In the genomic region with DNA sequence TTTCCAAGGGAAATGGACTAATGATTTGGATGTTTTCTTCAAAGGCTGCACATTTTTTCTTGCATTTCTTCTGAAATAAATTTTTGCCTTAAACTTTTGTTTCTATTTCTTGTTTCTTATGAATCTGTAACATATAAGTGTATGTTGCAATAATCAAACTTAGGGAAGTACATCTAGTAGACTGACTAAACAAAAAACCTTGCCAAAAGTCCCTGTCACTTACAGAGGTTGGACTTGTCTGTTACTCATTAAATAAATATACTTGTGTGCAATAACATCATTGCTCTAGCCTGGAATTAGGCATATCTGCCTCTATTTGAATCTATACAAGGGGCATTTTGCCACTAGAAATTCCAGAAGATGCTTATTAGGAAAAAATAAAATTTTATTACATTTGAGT, we compare ENCODE assay signal across 22 cellular contexts. TPM values are rescaled to one million over a fixed set of nuclear protein-coding genes. Genes with fewer than 3 reads are reported as not detected.
DNase-seq lines count a peak whose midpoint lies in the region; ATAC-seq and TF ChIP-seq lines count a peak whose summit lies in the region.
"Had no signal": no experiment of that assay in that cellular context is flagged by ENCODE, and none has a peak within 500 bp of the region (broad histone marks: within the 10 kb centered on the region; RNA-seq: fewer than 3 reads in every experiment).

No MANE protein-coding gene starts in this region.

- H2AFZ ChIP-seq in PC-3 (ENCODE audit: low read length), result no peak overlapping the region

- H3K4me3 ChIP-seq in PC-3 (ENCODE audit: low read length) (no peak overlapping the region), mucosa of descending colon (no peak overlapping the region)
- H3K4me3 ChIP-seq: BLaER1, cardiac muscle cell, left ventricle myocardium inferior had no signal

- H3K4me1 ChIP-seq in PC-3 (ENCODE audit: insufficient read depth, low read length) (peaks cover 25% of the 10 kb centered on the region), mucosa of descending colon (ENCODE audit: low read depth) (no peaks in the 10 kb centered on the region)
- H3K4me1 ChIP-seq: BLaER1, foreskin keratinocyte, left ventricle myocardium inferior had no signal

- BruUV-seq in PC-3 (replicated peaks; lab: Mats Ljungman, UMichigan), result no TSS peak

- no peaks in the 10 kb centered on the region; the same call in 1 of the 2 replicates for H3K9me2 ChIP-seq in PC-3 (replicated peaks; ENCODE audit: low read length)

- H3K36me3 ChIP-seq in PC-3 (ENCODE audit: low read depth, low read length), result no peaks in the 10 kb centered on the region
- no peaks in the 10 kb centered on the region for H3K36me3 ChIP-seq in mucosa of descending colon (ENCODE audit: low read depth)
- H3K36me3 ChIP-seq: BLaER1, cardiac muscle cell, WERI-Rb-1 had no signal

- peak overlapping the region; percentile 71 for H3K27ac ChIP-seq in PC-3 (ENCODE audit: low read length)
- H3K27ac ChIP-seq: BLaER1, cardiac muscle cell, foreskin keratinocyte, left ventricle myocardium inferior, WERI-Rb-1 had no signal

- TF ChIP-seq CTCF in PC-3 (conservative IDR thresholded peaks at IDR 0.05; ENCODE audit: low read depth, low read length) (no peak), mucosa of descending colon (IDR thresholded peaks at IDR 0.05) (no peak)

- CTCF ChIA-PET in PC-3 (lab: Charles Lee), result interaction anchor here (0.6 kb wide), 1 partner anchor 352 kb away, joined by 3 read pairs; no protein-coding TSS in a partner anchor

- H4K20me1 ChIP-seq in PC-3 (ENCODE audit: low read length), result no peaks in the 10 kb centered on the region
- H4K20me1 ChIP-seq: BLaER1 had no signal

- peaks cover 8% of the 10 kb centered on the region for H3F3A ChIP-seq in PC-3 (ENCODE audit: low read length, unreplicated experiment)

- POLR2A ChIA-PET in PC-3 (lab: Charles Lee; ENCODE audit: unreplicated experiment), result no interaction called here

- H3K9me3 ChIP-seq in PC-3 (ENCODE audit: low read length) (no peaks in the 10 kb centered on the region), mucosa of descending colon (no peaks in the 10 kb centered on the region)
- H3K9me3 ChIP-seq: BLaER1, left ventricle myocardium inferior had no signal

- peak; percentile 98 for ATAC-seq in PC-3
- peak; percentile 84 for ATAC-seq in mucosa of descending colon
- ATAC-seq: activated naive CD4-positive, alpha-beta T cell treated with anti-CD3 and anti-CD28 coated beads, Interleukin-2, amount 50 U/mL, for 72 hours; foreskin keratinocyte had no signal

- H3K4me2 ChIP-seq in PC-3 (ENCODE audit: low read length), result peak overlapping the region; percentile 34
- H3K4me2 ChIP-seq: BLaER1 had no signal

- H3K9ac ChIP-seq in PC-3 (ENCODE audit: low read length), result no peak overlapping the region
- H3K9ac ChIP-seq: BLaER1 had no signal

- intact Hi-C loops in PC-3 (cut with micrococcal nuclease), result loop anchor here (2.0 kb wide), 1 partner anchor 34 kb away; no protein-coding TSS in a partner anchor
- intact Hi-C loops in mucosa of descending colon (cut with DNase I, micrococcal nuclease), result no loop called here
- intact Hi-C loops in posterior cingulate gyrus (cut with DNase I), result no loop called here

- H3K27me3 ChIP-seq in PC-3 (ENCODE audit: low read length), result no peaks in the 10 kb centered on the region
- H3K27me3 ChIP-seq: BLaER1, cardiac muscle cell, foreskin keratinocyte had no signal

- H3K79me2 ChIP-seq in PC-3 (ENCODE audit: low read length), result no peaks in the 10 kb centered on the region

- peak; percentile 33 for DNase-seq in DMS53 (lab: John Stamatoyannopoulos, UW)
- peak; percentile 96 for DNase-seq in PC-3
- DNase-seq in fibroblast of gingiva (ENCODE audit: low read depth), result peak; percentile 91
- no peak for DNase-seq in mucosa of descending colon
- no peak for DNase-seq in GM19240 (ENCODE audit: insufficient read length, low spot score)
- DNase-seq in NCI-H510A treated with DMSO at 0.1 percent for 48 hours (lab: John Stamatoyannopoulos, UW), result no peak
- DNase-seq in posterior cingulate gyrus, result no peak
- no peak for DNase-seq in T1000 (lab: John Stamatoyannopoulos, UW)
- DNase-seq: activated CD4-positive, alpha-beta memory T cell treated with anti-CD3 and anti-CD28 coated beads for 36 hours; activated T-cell treated with anti-CD3 and anti-CD28 coated beads, Interleukin-2, amount 50 U/mL, for 24 hours; foreskin keratinocyte; left ventricle myocardium inferior; NCI-H226; occipital lobe; stimulated activated CD4-positive, alpha-beta T cell treated with anti-CD3 and anti-CD28 coated beads, Interleukin-4, amount 100 ng/mL, for 24 hours; T-helper 1 cell; WERI-Rb-1 had no signal

RNA-seq across cellular contexts. Expression of a gene that starts 56.6 kb away (rescaled TPM):
- total RNA-seq in PC-3 (2014; rRNA removed) (not detected in 2 replicates), mucosa of descending colon (1 to 10 TPM in 2 of 3 donors, under 1 TPM in 1; 0.87 to 1.5 (median 1.4) TPM)
- total RNA-seq: activated CD4-positive, alpha-beta memory T cell treated with anti-CD3 and anti-CD28 coated beads for 36 hours; activated naive CD4-positive, alpha-beta T cell treated with anti-CD3 and anti-CD28 coated beads, Interleukin-2, amount 50 U/mL, for 72 hours; foreskin keratinocyte; occipital lobe; skeletal muscle tissue; temporal lobe had no signal

Comparison
In these comparisons a context has a peak if more than half of its experiments do, and no peak if none do; other contexts are left out.
1. DNase-seq: peak in DMS53 (single experiment), PC-3 (single experiment) and fibroblast of gingiva (single experiment); none in mucosa of descending colon (0 of 3), GM19240 (single experiment), NCI-H510A treated with DMSO at 0.1 percent for 48 hours (single experiment), posterior cingulate gyrus (0 of 10) and T1000 (single experiment).